Comparison of ENCODE assay signal across 1 cellular context in the genomic region with DNA sequence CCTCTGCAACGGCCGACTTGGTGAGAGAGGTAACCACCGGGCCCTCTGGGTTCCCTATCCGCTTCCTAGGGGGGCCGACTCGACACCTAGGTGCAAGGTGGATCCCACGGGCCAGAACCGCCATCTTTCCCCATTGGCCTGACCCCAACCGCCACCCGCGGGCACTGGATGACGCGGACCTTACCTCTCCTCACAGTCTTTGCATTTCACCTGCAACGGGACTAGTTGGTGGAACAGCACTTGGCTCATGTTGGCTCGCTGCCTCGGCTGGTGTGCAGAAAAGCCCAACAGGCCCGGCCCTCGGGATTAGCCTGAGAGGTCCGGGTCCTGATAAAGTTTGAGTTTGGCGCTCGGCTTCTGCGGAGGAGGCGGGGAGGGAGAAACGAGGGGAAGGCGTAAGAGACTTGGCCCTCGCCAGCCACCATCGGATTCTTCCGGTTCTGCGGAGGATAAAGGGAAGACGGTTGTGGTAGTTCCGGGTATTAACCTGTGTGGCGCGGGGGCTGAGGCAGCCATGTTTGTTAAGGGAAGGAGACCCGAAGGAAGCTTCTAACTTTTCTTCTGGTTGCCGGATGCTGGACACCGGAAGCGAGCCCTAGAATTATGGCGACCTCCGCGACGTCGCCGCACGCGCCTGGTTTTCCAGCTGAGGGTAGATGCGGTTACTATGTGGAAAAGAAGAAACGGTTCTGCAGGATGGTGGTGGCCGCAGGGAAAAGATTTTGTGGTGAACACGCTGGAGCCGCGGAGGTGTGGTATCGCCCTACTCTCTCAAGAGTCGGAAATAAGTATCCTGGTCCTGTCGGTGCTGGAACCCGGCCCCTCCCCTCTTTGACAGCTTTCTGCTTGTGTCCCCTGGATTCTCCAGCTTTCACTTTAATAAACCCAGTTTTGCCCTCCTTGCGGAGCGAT.
TF ChIP-seq lines count a peak whose summit lies in the region.

A gene with protein sequence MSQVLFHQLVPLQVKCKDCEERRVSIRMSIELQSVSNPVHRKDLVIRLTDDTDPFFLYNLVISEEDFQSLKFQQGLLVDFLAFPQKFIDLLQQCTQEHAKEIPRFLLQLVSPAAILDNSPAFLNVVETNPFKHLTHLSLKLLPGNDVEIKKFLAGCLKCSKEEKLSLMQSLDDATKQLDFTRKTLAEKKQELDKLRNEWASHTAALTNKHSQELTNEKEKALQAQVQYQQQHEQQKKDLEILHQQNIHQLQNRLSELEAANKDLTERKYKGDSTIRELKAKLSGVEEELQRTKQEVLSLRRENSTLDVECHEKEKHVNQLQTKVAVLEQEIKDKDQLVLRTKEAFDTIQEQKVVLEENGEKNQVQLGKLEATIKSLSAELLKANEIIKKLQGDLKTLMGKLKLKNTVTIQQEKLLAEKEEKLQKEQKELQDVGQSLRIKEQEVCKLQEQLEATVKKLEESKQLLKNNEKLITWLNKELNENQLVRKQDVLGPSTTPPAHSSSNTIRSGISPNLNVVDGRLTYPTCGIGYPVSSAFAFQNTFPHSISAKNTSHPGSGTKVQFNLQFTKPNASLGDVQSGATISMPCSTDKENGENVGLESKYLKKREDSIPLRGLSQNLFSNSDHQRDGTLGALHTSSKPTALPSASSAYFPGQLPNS (minus strand): TSS at position 365 of the 912 bp plus-strand sequence. CDS start 116 bp downstream, at position 249.
TSS of gene TRMT13 (plus strand) at position 598 of the 912 bp plus-strand sequence. CDS start at position 604, 6 bp downstream.

TF ChIP-seq in HEK293, 187 proteins besides CTCF, POLR2A, EP300 and RAD21 (continued from another document and continues in another):
- TF ChIP-seq, protein P1, sequence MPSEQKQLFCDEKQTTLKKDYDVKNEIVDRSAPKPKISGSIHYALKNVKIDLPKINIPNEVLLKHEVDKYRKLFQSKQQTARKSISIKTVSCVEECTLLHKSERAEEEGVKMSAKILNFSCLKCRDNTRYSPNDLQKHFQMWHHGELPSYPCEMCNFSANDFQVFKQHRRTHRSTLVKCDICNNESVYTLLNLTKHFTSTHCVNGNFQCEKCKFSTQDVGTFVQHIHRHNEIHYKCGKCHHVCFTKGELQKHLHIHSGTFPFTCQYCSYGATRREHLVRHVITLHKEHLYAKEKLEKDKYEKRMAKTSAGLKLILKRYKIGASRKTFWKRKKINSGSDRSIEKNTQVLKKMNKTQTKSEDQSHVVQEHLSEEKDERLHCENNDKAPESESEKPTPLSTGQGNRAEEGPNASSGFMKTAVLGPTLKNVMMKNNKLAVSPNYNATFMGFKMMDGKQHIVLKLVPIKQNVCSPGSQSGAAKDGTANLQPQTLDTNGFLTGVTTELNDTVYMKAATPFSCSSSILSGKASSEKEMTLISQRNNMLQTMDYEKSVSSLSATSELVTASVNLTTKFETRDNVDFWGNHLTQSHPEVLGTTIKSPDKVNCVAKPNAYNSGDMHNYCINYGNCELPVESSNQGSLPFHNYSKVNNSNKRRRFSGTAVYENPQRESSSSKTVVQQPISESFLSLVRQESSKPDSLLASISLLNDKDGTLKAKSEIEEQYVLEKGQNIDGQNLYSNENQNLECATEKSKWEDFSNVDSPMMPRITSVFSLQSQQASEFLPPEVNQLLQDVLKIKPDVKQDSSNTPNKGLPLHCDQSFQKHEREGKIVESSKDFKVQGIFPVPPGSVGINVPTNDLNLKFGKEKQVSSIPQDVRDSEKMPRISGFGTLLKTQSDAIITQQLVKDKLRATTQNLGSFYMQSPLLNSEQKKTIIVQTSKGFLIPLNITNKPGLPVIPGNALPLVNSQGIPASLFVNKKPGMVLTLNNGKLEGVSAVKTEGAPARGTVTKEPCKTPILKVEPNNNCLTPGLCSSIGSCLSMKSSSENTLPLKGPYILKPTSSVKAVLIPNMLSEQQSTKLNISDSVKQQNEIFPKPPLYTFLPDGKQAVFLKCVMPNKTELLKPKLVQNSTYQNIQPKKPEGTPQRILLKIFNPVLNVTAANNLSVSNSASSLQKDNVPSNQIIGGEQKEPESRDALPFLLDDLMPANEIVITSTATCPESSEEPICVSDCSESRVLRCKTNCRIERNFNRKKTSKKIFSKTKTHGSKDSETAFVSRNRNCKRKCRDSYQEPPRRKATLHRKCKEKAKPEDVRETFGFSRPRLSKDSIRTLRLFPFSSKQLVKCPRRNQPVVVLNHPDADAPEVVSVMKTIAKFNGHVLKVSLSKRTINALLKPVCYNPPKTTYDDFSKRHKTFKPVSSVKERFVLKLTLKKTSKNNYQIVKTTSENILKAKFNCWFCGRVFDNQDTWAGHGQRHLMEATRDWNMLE (tag by site-specific recombination; conservative IDR thresholded peaks at IDR 0.05; ENCODE audit: low read depth): peak; percentile 96
- no peak for TF ChIP-seq ZNF239 (tag by site-specific recombination; IDR thresholded peaks at IDR 0.05)
- TF ChIP-seq ZNF248 (tag by site-specific recombination; IDR thresholded peaks at IDR 0.05): no peak
- TF ChIP-seq, protein P2, sequence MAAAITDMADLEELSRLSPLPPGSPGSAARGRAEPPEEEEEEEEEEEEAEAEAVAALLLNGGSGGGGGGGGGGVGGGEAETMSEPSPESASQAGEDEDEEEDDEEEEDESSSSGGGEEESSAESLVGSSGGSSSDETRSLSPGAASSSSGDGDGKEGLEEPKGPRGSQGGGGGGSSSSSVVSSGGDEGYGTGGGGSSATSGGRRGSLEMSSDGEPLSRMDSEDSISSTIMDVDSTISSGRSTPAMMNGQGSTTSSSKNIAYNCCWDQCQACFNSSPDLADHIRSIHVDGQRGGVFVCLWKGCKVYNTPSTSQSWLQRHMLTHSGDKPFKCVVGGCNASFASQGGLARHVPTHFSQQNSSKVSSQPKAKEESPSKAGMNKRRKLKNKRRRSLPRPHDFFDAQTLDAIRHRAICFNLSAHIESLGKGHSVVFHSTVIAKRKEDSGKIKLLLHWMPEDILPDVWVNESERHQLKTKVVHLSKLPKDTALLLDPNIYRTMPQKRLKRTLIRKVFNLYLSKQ (tag by site-specific recombination; IDR thresholded peaks at IDR 0.05; ENCODE audit: borderline replicate concordance): no peak
- TF ChIP-seq ZNF830 (tag by site-specific recombination; IDR thresholded peaks at IDR 0.05; ENCODE audit: low read depth): no peak
- no peak for TF ChIP-seq ZNF785 (tag by site-specific recombination; IDR thresholded peaks at IDR 0.05)
- no peak for TF ChIP-seq ZSCAN23 (tag by site-specific recombination; IDR thresholded peaks at IDR 0.05)
- TF ChIP-seq MZF1 (tag by site-specific recombination; IDR thresholded peaks at IDR 0.05; ENCODE audit: borderline replicate concordance): no peak; the same call in 1 of the 2 replicates
- TF ChIP-seq ZNF610 (tag by site-specific recombination; IDR thresholded peaks at IDR 0.05; ENCODE audit: borderline replicate concordance): 0 out of 2 replicates have a peak, but pooled peaks have one; percentile 17
- TF ChIP-seq ZNF544 (tag by site-specific recombination; IDR thresholded peaks at IDR 0.05): no peak
- no peak for TF ChIP-seq ZSCAN18 (tag by site-specific recombination; IDR thresholded peaks at IDR 0.05)
- peak; percentile 11; the same call in 1 of the 2 replicates for TF ChIP-seq ZBTB6 (tag by site-specific recombination; IDR thresholded peaks at IDR 0.05)
- TF ChIP-seq ZNF2 (tag by site-specific recombination; IDR thresholded peaks at IDR 0.05): peak; percentile 75; the same call in 1 of the 2 replicates
- no peak for TF ChIP-seq GFI1B (tag by site-specific recombination; IDR thresholded peaks at IDR 0.05)
- TF ChIP-seq, protein P3, sequence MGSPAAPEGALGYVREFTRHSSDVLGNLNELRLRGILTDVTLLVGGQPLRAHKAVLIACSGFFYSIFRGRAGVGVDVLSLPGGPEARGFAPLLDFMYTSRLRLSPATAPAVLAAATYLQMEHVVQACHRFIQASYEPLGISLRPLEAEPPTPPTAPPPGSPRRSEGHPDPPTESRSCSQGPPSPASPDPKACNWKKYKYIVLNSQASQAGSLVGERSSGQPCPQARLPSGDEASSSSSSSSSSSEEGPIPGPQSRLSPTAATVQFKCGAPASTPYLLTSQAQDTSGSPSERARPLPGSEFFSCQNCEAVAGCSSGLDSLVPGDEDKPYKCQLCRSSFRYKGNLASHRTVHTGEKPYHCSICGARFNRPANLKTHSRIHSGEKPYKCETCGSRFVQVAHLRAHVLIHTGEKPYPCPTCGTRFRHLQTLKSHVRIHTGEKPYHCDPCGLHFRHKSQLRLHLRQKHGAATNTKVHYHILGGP (tag by site-specific recombination; IDR thresholded peaks at IDR 0.05): no peak
- TF ChIP-seq ZNF692 (tag by site-specific recombination; IDR thresholded peaks at IDR 0.05): peak; percentile 81
- TF ChIP-seq ZNF433 (tag by site-specific recombination; IDR thresholded peaks at IDR 0.05; ENCODE audit: low read depth): no peak
- TF ChIP-seq ZNF140 (tag by site-specific recombination; IDR thresholded peaks at IDR 0.05): no peak
- no peak for TF ChIP-seq ZNF174 (tag by site-specific recombination; IDR thresholded peaks at IDR 0.05)
- TF ChIP-seq ZEB2 (tag by site-specific recombination; IDR thresholded peaks at IDR 0.05): peak; percentile 97
- TF ChIP-seq WT1 (tag by site-specific recombination; IDR thresholded peaks at IDR 0.05): peak; percentile 8; the same call in 1 of the 2 replicates
- TF ChIP-seq ZNF114 (tag by site-specific recombination; IDR thresholded peaks at IDR 0.05): no peak
- no peak for TF ChIP-seq ZNF670 (tag by site-specific recombination; IDR thresholded peaks at IDR 0.05; ENCODE audit: low read depth)
- TF ChIP-seq, protein P4, sequence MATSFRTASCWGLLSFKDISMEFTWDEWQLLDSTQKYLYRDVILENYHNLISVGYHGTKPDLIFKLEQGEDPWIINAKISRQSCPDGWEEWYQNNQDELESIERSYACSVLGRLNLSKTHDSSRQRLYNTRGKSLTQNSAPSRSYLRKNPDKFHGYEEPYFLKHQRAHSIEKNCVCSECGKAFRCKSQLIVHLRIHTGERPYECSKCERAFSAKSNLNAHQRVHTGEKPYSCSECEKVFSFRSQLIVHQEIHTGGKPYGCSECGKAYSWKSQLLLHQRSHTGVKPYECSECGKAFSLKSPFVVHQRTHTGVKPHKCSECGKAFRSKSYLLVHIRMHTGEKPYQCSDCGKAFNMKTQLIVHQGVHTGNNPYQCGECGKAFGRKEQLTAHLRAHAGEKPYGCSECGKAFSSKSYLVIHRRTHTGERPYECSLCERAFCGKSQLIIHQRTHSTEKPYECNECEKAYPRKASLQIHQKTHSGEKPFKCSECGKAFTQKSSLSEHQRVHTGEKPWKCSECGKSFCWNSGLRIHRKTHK (tag by site-specific recombination; IDR thresholded peaks at IDR 0.05): no peak
- TF ChIP-seq ZNF561 (tag by site-specific recombination; IDR thresholded peaks at IDR 0.05; ENCODE audit: borderline replicate concordance): peak; percentile 55; the same call in 1 of the 2 replicates
- no peak for TF ChIP-seq OSR2 (tag by site-specific recombination; IDR thresholded peaks at IDR 0.05)
- TF ChIP-seq TRIM28 (IDR thresholded peaks at IDR 0.05; ENCODE audit: borderline replicate concordance, low read length): no peak; the same call in 1 of the 2 replicates
